Comparison of ENCODE assay signal across 22 cellular contexts in the genomic region with DNA sequence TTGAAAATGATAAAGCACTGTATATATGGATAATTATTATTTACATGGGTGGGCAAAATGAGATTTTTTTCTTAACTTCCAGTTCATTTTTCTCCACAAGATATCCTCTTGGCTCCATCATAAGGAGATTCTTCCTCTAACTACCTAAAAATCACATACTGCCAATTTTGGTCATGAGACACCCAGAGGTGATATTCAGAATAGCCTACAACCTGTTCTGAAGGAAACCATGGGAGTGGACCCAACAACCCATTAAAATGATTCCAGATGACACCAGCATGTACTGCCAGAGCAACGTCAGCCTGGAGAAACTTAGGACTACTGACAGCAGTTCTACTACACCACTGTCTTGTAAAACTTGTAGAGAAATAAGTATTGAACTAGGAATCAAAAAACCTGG.
DNase-seq lines count a peak whose midpoint lies in the region; ATAC-seq and TF ChIP-seq lines count a peak whose summit lies in the region.
"Had no signal": no experiment of that assay in that cellular context is flagged by ENCODE, and none has a peak within 500 bp of the region (broad histone marks: within the 10 kb centered on the region; RNA-seq: fewer than 3 reads in every experiment).

No MANE protein-coding gene starts in this region.

- CTCF ChIA-PET in A673 (lab: Charles Lee), result no interaction called here

- no TSS peak for BruUV-seq in A673 (replicated peaks; lab: Mats Ljungman, UMichigan)

- DNase-seq in A673 (ENCODE audit: low spot score) (no peak), ELR (ENCODE audit: low read depth) (peak; percentile 2), NCI-H69 (lab: John Stamatoyannopoulos, UW) (peak; percentile 12), epithelial cell of proximal tubule (ENCODE audit: low read depth) (no peak), medulla oblongata (ENCODE audit: extremely low spot score) (no peak), 8988T (no peak)
- DNase-seq: C1 segment of cervical spinal cord; Caco-2; CD8-positive, alpha-beta T cell; NCI-H1092 treated with DMSO at 0.1 percent for 48 hours; NCI-H1436; NCI-H1930; NCI-H2107; NCI-H524; NCI-H82; Peyer's patch; SHP77 treated with DMSO at 0.1 percent for 48 hours had no signal

- H3K9me3 ChIP-seq in A673 (ENCODE audit: low read depth, low read length, poor library complexity, severe bottlenecking), result no peaks in the 10 kb centered on the region
- H3K9me3 ChIP-seq: A549, Caco-2, HAP-1, Peyer's patch had no signal

- no peak overlapping the region for H3K27ac ChIP-seq in A673 (ENCODE audit: low read depth, low read length, poor library complexity, severe bottlenecking)
- H3K27ac ChIP-seq: A549, HL-60, KMS-11, Peyer's patch had no signal

- POLR2A ChIA-PET in A673 (lab: Charles Lee; ENCODE audit: low non-redundant PET), result no interaction called here

- no peaks in the 10 kb centered on the region for H3K36me3 ChIP-seq in A673 (ENCODE audit: insufficient read depth, low read length, poor library complexity, severe bottlenecking)
- H3K36me3 ChIP-seq: HAP-1, Peyer's patch had no signal

- no peak overlapping the region for H3K4me3 ChIP-seq in A673 (ENCODE audit: low read depth, low read length, poor library complexity, severe bottlenecking)
- H3K4me3 ChIP-seq in epithelial cell of proximal tubule (ENCODE audit: low read depth, low read length), result no peak overlapping the region
- H3K4me3 ChIP-seq: A549, HAP-1, Peyer's patch had no signal

- TF ChIP-seq CTCF in A673 (conservative IDR thresholded peaks at IDR 0.05; ENCODE audit: low read depth, low read length), result 0 out of 2 replicates have a peak, but pooled peaks have one; percentile 10
- TF ChIP-seq CTCF in epithelial cell of proximal tubule (conservative IDR thresholded peaks at IDR 0.05; ENCODE audit: low read depth, low read length), result peak; percentile 10

- no peak for ATAC-seq in GM18517 (IDR thresholded peaks at IDR 0.05; ENCODE audit: unreplicated experiment)
- ATAC-seq: CD8-positive, alpha-beta T cell had no signal

- intact Hi-C loops in A673 (cut with micrococcal nuclease; ENCODE audit: unreplicated experiment), result loop anchor here (10.0 kb wide), 1 partner anchor 664 kb away; no protein-coding TSS in a partner anchor

- no peaks in the 10 kb centered on the region for H3K27me3 ChIP-seq in A673 (replicated peaks; ENCODE audit: insufficient read depth, low read depth, low read length, poor library complexity)
- H3K27me3 ChIP-seq: Peyer's patch had no signal

- peaks cover 2% of the 10 kb centered on the region for H3K4me1 ChIP-seq in A673 (ENCODE audit: insufficient read depth, low read length, poor library complexity, severe bottlenecking)
- H3K4me1 ChIP-seq: A549, Caco-2, HAP-1, Peyer's patch had no signal

Comparison
In these comparisons a context has a peak if more than half of its experiments do, and no peak if none do; other contexts are left out.
1. DNase-seq: peak in ELR (single experiment) and NCI-H69 (single experiment); none in A673 (single experiment), epithelial cell of proximal tubule (single experiment), medulla oblongata (single experiment) and 8988T (single experiment).